14 cellular contexts compared by ENCODE assay signal in the genomic region with DNA sequence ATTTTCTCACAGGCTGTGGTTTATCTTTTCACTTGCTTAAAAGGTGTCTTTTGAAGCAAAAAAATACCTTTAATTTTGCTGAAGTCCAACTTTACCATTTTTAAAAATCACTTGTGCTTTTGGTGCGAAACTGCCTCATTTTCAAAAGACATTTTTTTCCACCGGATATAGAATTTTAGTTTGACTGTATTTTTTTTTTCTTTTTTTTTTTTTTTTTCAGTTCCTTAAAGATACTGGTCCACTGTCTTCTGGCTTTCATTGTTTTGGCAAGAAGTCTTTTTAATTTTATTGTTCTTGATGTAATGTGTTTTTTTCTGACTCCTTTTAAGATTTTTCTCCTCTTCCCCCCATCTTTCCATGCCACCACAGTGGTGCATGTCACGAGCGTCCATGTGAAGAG.
A peak's percentile ranks its signal among the peaks of the same experiment; 100 is the strongest.
DNase-seq lines count a peak whose midpoint lies in the region; ATAC-seq and TF ChIP-seq lines count a peak whose summit lies in the region.
"Had no signal": no experiment of that assay in that cellular context is flagged by ENCODE, and none has a peak within 500 bp of the region (broad histone marks: within the 10 kb centered on the region; RNA-seq: fewer than 3 reads in every experiment).

No MANE protein-coding gene starts in this region.

- no peak overlapping the region for H4K91ac ChIP-seq in mesenchymal stem cell (ENCODE audit: low read length)

- no peak overlapping the region for H2AFZ ChIP-seq in mesenchymal stem cell (ENCODE audit: low read depth, low read length)

- CTCF ChIA-PET in activated CD4-positive, alpha-beta memory T cell treated with anti-CD3 and anti-CD28 coated beads for 36 hours (lab: Charles Lee) = no interaction called here

- H4K8ac ChIP-seq in mesenchymal stem cell (ENCODE audit: low read length) = no peak overlapping the region

- H3K79me2 ChIP-seq in DOHH2 (ENCODE audit: control insufficient read depth, low read length) = peaks cover 100% of the 10 kb centered on the region

- peaks cover 22% of the 10 kb centered on the region for H3K79me1 ChIP-seq in mesenchymal stem cell (replicated peaks; ENCODE audit: low read length, poor library complexity, severe bottlenecking)

- H2BK12ac ChIP-seq in mesenchymal stem cell (ENCODE audit: low read length in 2 of 2) = no peak overlapping the region

- no peaks in the 10 kb centered on the region for H3K27me3 ChIP-seq in BLaER1 treated with 17β-estradiol and CSF1 and Interleukin-3, amounts not matched to agents 10 nM and 100 nM
- H3K27me3 ChIP-seq in DOHH2 (ENCODE audit: control insufficient read depth, low read length) = no peaks in the 10 kb centered on the region
- H3K27me3 ChIP-seq in mesenchymal stem cell (ENCODE audit: control insufficient read depth in 1 of 2, insufficient read depth in 1 of 2, low read length in 2 of 2) = no peaks in the 10 kb centered on the region
- H3K27me3 ChIP-seq: body of pancreas, neutrophil, right atrium auricular region, suprapubic skin had no signal

- H3K27me3 Mint-ChIP-seq in activated CD4-positive, alpha-beta memory T cell treated with anti-CD3 and anti-CD28 coated beads for 36 hours = no peaks in the 10 kb centered on the region

- no peak overlapping the region for H3K4ac ChIP-seq in mesenchymal stem cell (ENCODE audit: low read depth in 1 of 2, low read length in 2 of 2)

- no peak for DNase-seq in activated CD4-positive, alpha-beta memory T cell treated with anti-CD3 and anti-CD28 coated beads for 36 hours
- DNase-seq in mesenchymal stem cell = no peak
- DNase-seq: body of pancreas, DND-41, mammary epithelial cell, NCI-H2171 treated with DMSO at 0.1 percent for 48 hours had no signal

- peak overlapping the region; percentile 77 for H3K27ac Mint-ChIP-seq in activated CD4-positive, alpha-beta memory T cell treated with anti-CD3 and anti-CD28 coated beads for 36 hours

- H3K27ac ChIP-seq in BLaER1 treated with 17β-estradiol and CSF1 and Interleukin-3, amounts not matched to agents 10 nM and 100 nM = peak overlapping the region in 9 of 11 experiments; percentile 66 to 79 (median 76); a peak in 17 of 22 replicates
- no peak overlapping the region for H3K27ac ChIP-seq in DOHH2 (ENCODE audit: low read depth, low read length)
- H3K27ac ChIP-seq in mesenchymal stem cell (ENCODE audit: low read length, poor library complexity, severe bottlenecking) = no peak overlapping the region
- H3K27ac ChIP-seq: body of pancreas, neutrophil, right atrium auricular region, suprapubic skin had no signal

- no peak for TF ChIP-seq CTCF in DOHH2 (IDR thresholded peaks at IDR 0.05; ENCODE audit: low read depth, low read length, poor library complexity, severe bottlenecking)

- peaks cover 62 to 100% (median 94%) of the 10 kb centered on the region in 11 experiments; a peak in 21 of 22 replicates for H4K20me1 ChIP-seq in BLaER1 treated with 17β-estradiol and CSF1 and Interleukin-3, amounts not matched to agents 10 nM and 100 nM
- H4K20me1 ChIP-seq in DOHH2 (ENCODE audit: control insufficient read depth, insufficient read depth, low read depth, low read length) = peaks cover 27% of the 10 kb centered on the region

- H3K4me1 ChIP-seq in BLaER1 treated with 17β-estradiol and CSF1 and Interleukin-3, amounts not matched to agents 10 nM and 100 nM = peaks cover 37 to 78% (median 61%) of the 10 kb centered on the region in 10 experiments
- peaks cover 59% of the 10 kb centered on the region for H3K4me1 ChIP-seq in DOHH2 (ENCODE audit: control insufficient read depth, low read length)
- H3K4me1 ChIP-seq in mesenchymal stem cell (ENCODE audit: control insufficient read depth, insufficient read depth, low read depth, low read length) = peaks cover 6% of the 10 kb centered on the region

- H3K9me3 ChIP-seq in BLaER1 treated with 17β-estradiol and CSF1 and Interleukin-3, amounts not matched to agents 10 nM and 100 nM (replicated peaks in 1 of 11) = no peaks in the 10 kb centered on the region
- H3K9me3 ChIP-seq in DOHH2 (ENCODE audit: control insufficient read depth, insufficient read depth, low read length) (no peaks in the 10 kb centered on the region), mesenchymal stem cell (ENCODE audit: control insufficient read depth, low read length) (no peaks in the 10 kb centered on the region)
- H3K9me3 ChIP-seq: body of pancreas, neutrophil, right atrium auricular region, suprapubic skin had no signal

- no peak overlapping the region for H3K18ac ChIP-seq in mesenchymal stem cell (ENCODE audit: low read depth in 1 of 2, low read length in 2 of 2)

- H3K23ac ChIP-seq in mesenchymal stem cell (ENCODE audit: low read length in 2 of 2) = no peak overlapping the region

- no peaks in the 10 kb centered on the region for H3K36me3 Mint-ChIP-seq in activated CD4-positive, alpha-beta memory T cell treated with anti-CD3 and anti-CD28 coated beads for 36 hours

- intact Hi-C loops in activated CD4-positive, alpha-beta memory T cell treated with anti-CD3 and anti-CD28 coated beads for 36 hours (cut with micrococcal nuclease) = loop anchor here (1.0 to 5.0 kb wide), 3 partner anchors 11 to 132 kb away; no protein-coding TSS in a partner anchor

- 89% methylated on average over 2 of the region's 4 CpGs for WGBS in mesenchymal stem cell

- H3K9me2 ChIP-seq in DOHH2 (replicated peaks; ENCODE audit: control insufficient read depth, low read length) = no peaks in the 10 kb centered on the region

- H3F3A ChIP-seq in DOHH2 (ENCODE audit: control insufficient read depth, insufficient read depth) = 0 out of 2 replicates have a peak, but pooled peaks cover 2% of the 10 kb centered on the region

- peak overlapping the region in 6 of 10 experiments; percentile 43 to 63 (median 53); a peak in 6 of 20 replicates for H3K4me3 ChIP-seq in BLaER1 treated with 17β-estradiol and CSF1 and Interleukin-3, amounts not matched to agents 10 nM and 100 nM
- peak overlapping the region; percentile 4; the same call in 1 of the 2 replicates for H3K4me3 ChIP-seq in DOHH2 (ENCODE audit: low read length)
- no peak overlapping the region for H3K4me3 ChIP-seq in mesenchymal stem cell (ENCODE audit: insufficient read depth in 1 of 2, low read depth in 1 of 2, low read length in 2 of 2)
- H3K4me3 ChIP-seq: body of pancreas had no signal

- H3K4me1 Mint-ChIP-seq in activated CD4-positive, alpha-beta memory T cell treated with anti-CD3 and anti-CD28 coated beads for 36 hours (ENCODE audit: low read depth) = peaks cover 76% of the 10 kb centered on the region

- no peak for ATAC-seq in HG02610 (IDR thresholded peaks at IDR 0.05; ENCODE audit: unreplicated experiment)
- no peak for ATAC-seq in HG03139 (IDR thresholded peaks at IDR 0.05; ENCODE audit: unreplicated experiment)
- no peak for ATAC-seq in GM19463 (IDR thresholded peaks at IDR 0.05; ENCODE audit: unreplicated experiment)
- ATAC-seq: body of pancreas had no signal

- POLR2A ChIA-PET in activated CD4-positive, alpha-beta memory T cell treated with anti-CD3 and anti-CD28 coated beads for 36 hours (lab: Charles Lee) = no interaction called here

- no peak overlapping the region for H2BK15ac ChIP-seq in mesenchymal stem cell (ENCODE audit: low read depth, poor library complexity, severe bottlenecking)

- peak overlapping the region; percentile 62 to 87 (median 77) for H3K4me2 ChIP-seq in BLaER1 treated with 17β-estradiol and CSF1 and Interleukin-3, amounts not matched to agents 10 nM and 100 nM
- H3K4me2 ChIP-seq in DOHH2 (ENCODE audit: low read length) = peak overlapping the region; percentile 28
- H3K4me2 ChIP-seq in mesenchymal stem cell (ENCODE audit: low read length, poor library complexity, severe bottlenecking) = no peak overlapping the region

- H3K4me3 Mint-ChIP-seq in activated CD4-positive, alpha-beta memory T cell treated with anti-CD3 and anti-CD28 coated beads for 36 hours = peak overlapping the region; percentile 73

- H2AK5ac ChIP-seq in mesenchymal stem cell (ENCODE audit: low read length, severe bottlenecking) = no peak overlapping the region

- peak overlapping the region in 7 of 11 experiments; percentile 63 to 77 (median 74); a peak in 10 of 22 replicates for H3K9ac ChIP-seq in BLaER1 treated with 17β-estradiol and CSF1 and Interleukin-3, amounts not matched to agents 10 nM and 100 nM
- peak overlapping the region; percentile 81 for H3K9ac ChIP-seq in mesenchymal stem cell (ENCODE audit: low read length)

- no peaks in the 10 kb centered on the region for H3K36me3 ChIP-seq in BLaER1 treated with 17β-estradiol and CSF1 and Interleukin-3, amounts not matched to agents 10 nM and 100 nM
- H3K36me3 ChIP-seq in DOHH2 (ENCODE audit: control insufficient read depth, low read length) (no peaks in the 10 kb centered on the region), mesenchymal stem cell (ENCODE audit: control insufficient read depth in 1 of 2, insufficient read depth in 2 of 2, low read depth in 1 of 2, low read length in 2 of 2) (no peaks in the 10 kb centered on the region)
- H3K36me3 ChIP-seq: neutrophil, right atrium auricular region, suprapubic skin had no signal

- H2BK120ac ChIP-seq in mesenchymal stem cell (ENCODE audit: low read depth, low read length) = no peak overlapping the region

- no peak overlapping the region for H3K14ac ChIP-seq in mesenchymal stem cell (ENCODE audit: low read length in 2 of 2)

- H2BK5ac ChIP-seq in mesenchymal stem cell (ENCODE audit: low read depth, low read length, poor library complexity, severe bottlenecking) = no peak overlapping the region

- no peaks in the 10 kb centered on the region for H3K9me3 Mint-ChIP-seq in activated CD4-positive, alpha-beta memory T cell treated with anti-CD3 and anti-CD28 coated beads for 36 hours

Comparison
In these comparisons a context has a peak if more than half of its experiments do, and no peak if none do; other contexts are left out.
1. H3K27ac ChIP-seq: peak in BLaER1 treated with 17β-estradiol and CSF1 and Interleukin-3, amounts not matched to agents 10 nM and 100 nM (9 of 11); none in DOHH2 (single experiment) and mesenchymal stem cell (single experiment).
2. H3K4me3 ChIP-seq: peak in BLaER1 treated with 17β-estradiol and CSF1 and Interleukin-3, amounts not matched to agents 10 nM and 100 nM (6 of 10) and DOHH2 (single experiment); none in mesenchymal stem cell (0 of 2).